Comparison of ENCODE assay signal across 8 cellular contexts in genomic region chr2:175003875-175004729, GRCh38. TPM values are rescaled to one million over a fixed set of nuclear protein-coding genes. Genes with fewer than 3 reads are reported as not detected.
A peak's percentile ranks its signal among the peaks of the same experiment; 100 is the strongest.
DNase-seq lines count a peak whose midpoint lies in the region; FAIRE-seq and TF ChIP-seq lines count a peak whose summit lies in the region.

No MANE protein-coding gene starts in this region.

- POLR2A ChIA-PET in OCI-LY7 (lab: Charles Lee): interaction anchor here (0.6 kb wide), 1 partner anchor 342 kb away, joined by 4 read pairs; no protein-coding TSS in a partner anchor

- 13 to 18% methylated on average over 16 of the region's 16 CpGs for WGBS in testis, 2 donors

- CTCF ChIA-PET in OCI-LY7 (lab: Charles Lee; ENCODE audit: unreplicated experiment): interaction anchor here (0.6 kb wide), 1 partner anchor 562 kb away, joined by 3 read pairs; no protein-coding TSS in a partner anchor

- no peaks in the 10 kb centered on the region for H3K9me2 ChIP-seq in OCI-LY7 (ENCODE audit: insufficient read depth, low read length)

- H3K9me3 ChIP-seq in testis (no peaks in the 10 kb centered on the region), OCI-LY7 (ENCODE audit: low read length) (no peaks in the 10 kb centered on the region)

- H2AFZ ChIP-seq in OCI-LY7 (ENCODE audit: low read length): no peak overlapping the region

- H3K27me3 Mint-ChIP-seq in activated naive CD8-positive, alpha-beta T cell treated with anti-CD3 and anti-CD28 coated beads for 36 hours: peaks cover 75% of the 10 kb centered on the region

- peak overlapping the region; percentile 85 for H3K4me3 Mint-ChIP-seq in activated naive CD8-positive, alpha-beta T cell treated with anti-CD3 and anti-CD28 coated beads for 36 hours

- no peak for TF ChIP-seq POLR2A in testis (IDR thresholded peaks at IDR 0.05)

- no peaks in the 10 kb centered on the region for H3K27me3 ChIP-seq in testis

- no peaks in the 10 kb centered on the region for H3K79me2 ChIP-seq in OCI-LY7 (ENCODE audit: insufficient read depth, low read depth, low read length)

- H3K4me2 ChIP-seq in OCI-LY7 (ENCODE audit: low read length): no peak overlapping the region

- intact Hi-C loops in testis (cut with DNase I; ENCODE audit: low total_unique reads): no loop called here
- intact Hi-C loops in OCI-LY7 (cut with micrococcal nuclease; ENCODE audit: unreplicated experiment): loop anchor here (10.0 kb wide), 1 partner anchor 229 kb away; no protein-coding TSS in a partner anchor

- H3K9me3 Mint-ChIP-seq in activated naive CD8-positive, alpha-beta T cell treated with anti-CD3 and anti-CD28 coated beads for 36 hours: no peaks in the 10 kb centered on the region

- no peak overlapping the region for H3K27ac Mint-ChIP-seq in activated naive CD8-positive, alpha-beta T cell treated with anti-CD3 and anti-CD28 coated beads for 36 hours

- peak overlapping the region; percentile 73 to 81 for H3K4me3 ChIP-seq in testis
- H3K4me3 ChIP-seq in OCI-LY7 (ENCODE audit: low read depth, low read length, poor library complexity, severe bottlenecking): no peak overlapping the region

- no peaks in the 10 kb centered on the region for H3K36me3 Mint-ChIP-seq in activated naive CD8-positive, alpha-beta T cell treated with anti-CD3 and anti-CD28 coated beads for 36 hours

- no peak for TF ChIP-seq CTCF in testis (IDR thresholded peaks at IDR 0.05)
- TF ChIP-seq CTCF in OCI-LY7 (conservative IDR thresholded peaks at IDR 0.05; ENCODE audit: low read length): no peak

- peak; percentile 42 for DNase-seq in NCI-H146 (lab: John Stamatoyannopoulos, UW)
- DNase-seq in NCI-H146 treated with DMSO at 0.1 percent for 48 hours (lab: John Stamatoyannopoulos, UW; ENCODE audit: unreplicated experiment): no peak
- peak; percentile 42 for DNase-seq in HuH-7.5 (ENCODE audit: low spot score)
- no peak for DNase-seq in activated naive CD8-positive, alpha-beta T cell treated with anti-CD3 and anti-CD28 coated beads for 36 hours
- peak; percentile 33 for DNase-seq in testis
- no peak for DNase-seq in OCI-LY7 (ENCODE audit: low spot score)
- DNase-seq in RKO (ENCODE audit: low spot score): no peak

- H3K4me1 ChIP-seq in testis (no peaks in the 10 kb centered on the region), OCI-LY7 (ENCODE audit: insufficient read depth, low read length, poor library complexity, severe bottlenecking) (no peaks in the 10 kb centered on the region)

- H3K36me3 ChIP-seq in testis (ENCODE audit: low read depth, missing control alignments): no peaks in the 10 kb centered on the region
- H3K36me3 ChIP-seq in OCI-LY7 (ENCODE audit: insufficient read depth, low read length): no peaks in the 10 kb centered on the region

- H3K4me1 Mint-ChIP-seq in activated naive CD8-positive, alpha-beta T cell treated with anti-CD3 and anti-CD28 coated beads for 36 hours: peaks cover 9% of the 10 kb centered on the region

- FAIRE-seq in islet of Langerhans (lab: Jason Lieb, UNC): peak; percentile 82

- no peaks in the 10 kb centered on the region for H4K20me1 ChIP-seq in OCI-LY7 (ENCODE audit: insufficient read depth, low read length)

- H3K27ac ChIP-seq in testis (no peak overlapping the region), OCI-LY7 (ENCODE audit: low read depth, low read length, poor library complexity, severe bottlenecking) (no peak overlapping the region)

- BruUV-seq in OCI-LY7 (replicated peaks; lab: Mats Ljungman, UMichigan): no TSS peak

RNA-seq across cellular contexts. Expression of gene CHN1, which starts 1.1 kb away (rescaled TPM):
- 10 to 100 TPM; 17.6 to 18.6 TPM for total RNA-seq in activated naive CD8-positive, alpha-beta T cell treated with anti-CD3 and anti-CD28 coated beads for 36 hours
- total RNA-seq in testis (10 to 100 TPM; 30.1 to 47.7 TPM), OCI-LY7 (2022) (not detected in 2 replicates)
- polyA plus RNA-seq in testis (ENCODE audit: insufficient read depth, low read depth, low replicate concordance): 42.6 TPM
- 0.44 TPM in 1 of 2 replicates, not detected in the other for total RNA-seq in OCI-LY7 (2014; rRNA removed; shearing (Covaris generic))

Comparison
In these comparisons a context has a peak if more than half of its experiments do, and no peak if none do; other contexts are left out.
1. DNase-seq: peak in NCI-H146 (single experiment), HuH-7.5 (single experiment) and testis (single experiment); none in NCI-H146 treated with DMSO at 0.1 percent for 48 hours (single experiment), activated naive CD8-positive, alpha-beta T cell treated with anti-CD3 and anti-CD28 coated beads for 36 hours (single experiment), OCI-LY7 (single experiment) and RKO (single experiment).
2. RNA of gene CHN1, which starts 1.1 kb away (total RNA-seq): 30.1 to 47.7 TPM in testis and 17.6 to 18.6 TPM in activated naive CD8-positive, alpha-beta T cell treated with anti-CD3 and anti-CD28 coated beads for 36 hours; 0.44 TPM in OCI-LY7; every median in the first group is over 10 times any median in the second.